In the genomic region with DNA sequence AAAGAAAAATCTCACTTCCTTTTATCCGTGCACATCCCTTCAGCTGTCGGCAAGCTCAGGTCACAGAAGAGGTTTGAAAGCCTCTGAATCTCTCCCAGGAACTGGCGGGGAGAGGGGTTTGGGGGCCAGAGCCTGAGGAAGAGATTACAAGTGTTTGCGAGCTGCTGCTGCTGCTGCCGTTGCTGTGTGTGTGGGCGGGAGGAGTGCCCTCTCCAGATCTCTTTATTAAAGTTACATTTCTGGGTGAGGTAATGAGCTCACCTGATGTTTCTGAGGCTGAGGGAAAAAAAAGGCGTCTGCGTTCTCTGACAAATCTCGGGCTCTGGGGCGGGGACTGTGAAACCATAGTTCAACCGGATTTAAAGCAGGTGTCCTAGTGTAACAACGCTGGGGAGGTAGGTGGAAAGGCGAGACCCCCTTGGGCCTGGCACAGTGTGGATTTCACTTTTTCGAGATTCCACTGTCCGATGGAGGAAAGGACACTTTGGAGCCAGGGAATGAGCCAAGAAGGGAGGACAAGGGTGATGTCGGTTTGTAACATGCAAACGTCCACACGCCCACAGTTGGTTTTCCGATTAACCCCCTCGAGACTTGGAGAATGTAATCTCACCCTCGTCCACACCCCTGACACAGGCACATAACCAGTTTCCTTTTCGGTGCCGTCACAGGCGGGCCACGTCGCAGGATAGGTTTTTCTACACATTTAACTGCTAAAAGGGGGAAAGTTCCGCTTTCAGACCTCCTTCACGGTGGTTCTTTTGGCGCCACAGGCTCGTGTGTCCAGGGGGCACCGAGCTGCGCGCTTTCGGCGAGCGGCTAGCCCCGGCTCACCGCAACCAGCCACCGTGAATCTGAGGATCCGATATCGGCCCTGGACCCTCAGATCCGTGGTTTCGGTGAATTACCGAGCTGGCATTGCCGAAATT, we compare ENCODE assay signal across 8 cellular contexts. TPM values are rescaled to one million over a fixed set of nuclear protein-coding genes. Genes with fewer than 3 reads are reported as not detected.
DNase-seq lines count a peak whose midpoint lies in the region; ATAC-seq, FAIRE-seq and TF ChIP-seq lines count a peak whose summit lies in the region.

No MANE protein-coding gene starts in this region.

- H3K9me3 Mint-ChIP-seq in astrocyte (ENCODE audit: unreplicated experiment) = no peaks in the 10 kb centered on the region

- peaks cover 71% of the 10 kb centered on the region for H3K79me2 ChIP-seq in astrocyte (ENCODE audit: insufficient read depth, low read length)

- ATAC-seq in HG02623 (IDR thresholded peaks at IDR 0.05; ENCODE audit: unreplicated experiment) = peak; percentile 19

- H3K36me3 ChIP-seq in astrocyte (ENCODE audit: insufficient read depth, low read length) (no peaks in the 10 kb centered on the region), sigmoid colon (no peaks in the 10 kb centered on the region)

- TF ChIP-seq POLR2A in GM12891 (IDR thresholded peaks at IDR 0.05; ENCODE audit: low read depth, low read length) (peak; percentile 81), sigmoid colon (IDR thresholded peaks at IDR 0.05) (peak in 1 of 2 donors; percentile 16)

- H3K9me3 ChIP-seq in astrocyte (ENCODE audit: insufficient read depth, low read depth, low read length) (no peaks in the 10 kb centered on the region), sigmoid colon (no peaks in the 10 kb centered on the region)

- H3K4me2 ChIP-seq in astrocyte (ENCODE audit: low read length) = peak overlapping the region; percentile 94

- FAIRE-seq in GM12891 (lab: Jason Lieb, UNC) = peak; percentile 95
- FAIRE-seq in astrocyte (lab: Jason Lieb, UNC) = peak; percentile 5

- H3K4me3 ChIP-seq in astrocyte (ENCODE audit: insufficient read depth, low read depth, low read length) = peak overlapping the region; percentile 90
- H3K4me3 ChIP-seq in iPS-11a (ENCODE audit: low read depth, low read length) = peak overlapping the region; percentile 76
- H3K4me3 ChIP-seq in sigmoid colon = peak overlapping the region; percentile 48 to 62 (median 61)

- H2AFZ ChIP-seq in astrocyte (ENCODE audit: low read depth, low read length) = peak overlapping the region; percentile 55

- peak overlapping the region; percentile 97 for H3K27ac Mint-ChIP-seq in astrocyte (ENCODE audit: unreplicated experiment)

- H3K4me3 Mint-ChIP-seq in astrocyte (ENCODE audit: unreplicated experiment) = peak overlapping the region; percentile 96

- no peaks in the 10 kb centered on the region for H4K20me1 ChIP-seq in astrocyte (ENCODE audit: insufficient read depth, low read length)

- H3K9ac ChIP-seq in astrocyte (ENCODE audit: low read length) = peak overlapping the region; percentile 97

- DNase-seq in GM12891 (ENCODE audit: insufficient read length, low spot score) = no peak
- peak; percentile 20 for DNase-seq in NCI-H1092 (lab: John Stamatoyannopoulos, UW)
- DNase-seq in T-helper 22 cell (ENCODE audit: low read depth) = peak; percentile 68
- DNase-seq in astrocyte (ENCODE audit: low read depth) = peak; percentile 72
- DNase-seq in sigmoid colon = peak; percentile 66
- DNase-seq in NCI-H2227 (lab: John Stamatoyannopoulos, UW; ENCODE audit: unreplicated experiment) = no peak

- no peaks in the 10 kb centered on the region for H3K27me3 Mint-ChIP-seq in astrocyte (ENCODE audit: low read depth, unreplicated experiment)

- H3K4me1 Mint-ChIP-seq in astrocyte (ENCODE audit: low read depth, unreplicated experiment) = peaks cover 42% of the 10 kb centered on the region

- H3K27me3 ChIP-seq in astrocyte (ENCODE audit: insufficient read depth, low read length) (no peaks in the 10 kb centered on the region), sigmoid colon (no peaks in the 10 kb centered on the region)

- H3K4me1 ChIP-seq in astrocyte (ENCODE audit: insufficient read depth, low read length) = peaks cover 18% of the 10 kb centered on the region
- H3K4me1 ChIP-seq in sigmoid colon = peaks cover 0 to 38% (median 18%) of the 10 kb centered on the region in 4 donors

- TF ChIP-seq CTCF in astrocyte (IDR thresholded peaks at IDR 0.05; ENCODE audit: insufficient read depth, low read depth, low read length) (no peak), sigmoid colon (IDR thresholded peaks at IDR 0.05) (no peak)

- WGBS in sigmoid colon, 2 donors = 0 to 1% methylated on average over 45 of the region's 45 CpGs

- H3K36me3 Mint-ChIP-seq in astrocyte (ENCODE audit: low read depth, unreplicated experiment) = peaks cover 3% of the 10 kb centered on the region

- no peak for TF ChIP-seq EP300 in sigmoid colon (IDR thresholded peaks at IDR 0.05)

- intact Hi-C loops in sigmoid colon (cut with DNase I) = loop anchor here (5.0 kb wide), 1 partner anchor 148 kb away; no protein-coding TSS in a partner anchor

- H3K27ac ChIP-seq in astrocyte (ENCODE audit: low read depth, low read length) (peak overlapping the region; percentile 93), sigmoid colon (peak overlapping the region; percentile 63 to 85 (median 74))

TF ChIP-seq in GM12891, 5 proteins besides CTCF, POLR2A, EP300 and RAD21:
- TF ChIP-seq TAF1 (IDR thresholded peaks at IDR 0.05; ENCODE audit: low read depth, low read length) = peak; percentile 52
- TF ChIP-seq PAX5 (IDR thresholded peaks at IDR 0.05; ENCODE audit: insufficient read depth, low read length, severe bottlenecking) = no peak
- TF ChIP-seq POU2F2 (IDR thresholded peaks at IDR 0.05; ENCODE audit: low read depth, low read length) = peak; percentile 65; the same call in 1 of the 2 replicates
- TF ChIP-seq POLR2AphosphoS5 (IDR thresholded peaks at IDR 0.05; ENCODE audit: low read depth, low read length) = no peak; the same call in none of the 2 replicates
- TF ChIP-seq SPI1 (IDR thresholded peaks at IDR 0.05; ENCODE audit: low read depth, low read length) = peak; percentile 61

RNA-seq across cellular contexts. Expression of gene ALCAM, which starts 2.1 kb away (rescaled TPM):
- 13.2 TPM for polyA plus RNA-seq in GM12891 (2012; ENCODE audit: low read depth, missing spikeins)
- 137 and 154 TPM in 2 replicates for total RNA-seq in astrocyte
- 10 to 100 TPM; 16.0 to 45.1 (median 32.9) TPM for total RNA-seq in sigmoid colon
- 10 to 100 TPM in 1 of 3 donors, 1 to 10 TPM in 2; 1.8 to 11.7 (median 3.7) TPM for polyA plus RNA-seq in sigmoid colon

Comparison
In these comparisons a context has a peak if more than half of its experiments do, and no peak if none do; other contexts are left out.
1. DNase-seq: peak in NCI-H1092 (single experiment), T-helper 22 cell (single experiment), astrocyte (single experiment) and sigmoid colon (single experiment); none in GM12891 (single experiment) and NCI-H2227 (single experiment).
2. Peak in every context shown above with its lines, with median percentiles within 50 percentile points of each other: H3K4me3 ChIP-seq.